In the genomic region with DNA sequence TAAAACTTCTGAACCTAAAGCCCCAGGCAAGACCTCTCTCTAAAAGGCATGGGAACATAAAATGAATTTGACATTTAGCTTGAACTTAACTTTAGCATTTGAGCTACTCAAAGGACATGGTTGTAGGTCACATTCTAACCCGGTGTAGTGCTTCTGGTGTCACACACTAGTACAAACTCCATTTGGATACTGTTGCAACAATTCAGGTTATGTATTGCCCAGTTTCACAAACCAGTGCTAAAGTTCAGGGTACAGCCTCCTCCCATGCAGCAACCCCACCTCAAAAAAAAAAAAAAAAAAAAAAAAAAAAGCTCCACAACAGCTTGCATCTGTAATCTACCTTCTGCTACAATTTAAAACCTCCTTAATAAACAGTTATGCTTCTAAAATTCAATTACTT, we compare ENCODE assay signal across 13 cellular contexts. TPM values are rescaled to one million over a fixed set of nuclear protein-coding genes. Genes with fewer than 3 reads are reported as not detected.
DNase-seq lines count a peak whose midpoint lies in the region; ATAC-seq and TF ChIP-seq lines count a peak whose summit lies in the region.
"Had no signal": no experiment of that assay in that cellular context is flagged by ENCODE, and none has a peak within 500 bp of the region (broad histone marks: within the 10 kb centered on the region; RNA-seq: fewer than 3 reads in every experiment).

No MANE protein-coding gene starts in this region.

- H3K9me3 ChIP-seq in CD4-positive, CD25-positive, alpha-beta regulatory T cell (ENCODE audit: control insufficient read depth in 2 of 2, low read length in 2 of 2): peaks cover 10 to 18% of the 10 kb centered on the region in 2 experiments
- peaks cover 6% of the 10 kb centered on the region; the same call in 1 of the 2 replicates for H3K9me3 ChIP-seq in Loucy (ENCODE audit: insufficient read depth, low read depth, low read length)
- peaks cover 0 to 9% (median 6%) of the 10 kb centered on the region in 3 experiments for H3K9me3 ChIP-seq in naive thymus-derived CD4-positive, alpha-beta T cell (ENCODE audit: control insufficient read depth in 2 of 3, low read length in 3 of 3)

- peak overlapping the region in 1 of 4 donors; percentile 24 for H3K4me3 Mint-ChIP-seq in CD4-positive, CD25-positive, alpha-beta regulatory T cell
- peak overlapping the region; percentile 14 to 63 (median 47) for H3K4me3 Mint-ChIP-seq in naive thymus-derived CD4-positive, alpha-beta T cell
- H3K4me3 Mint-ChIP-seq: activated CD4-positive, alpha-beta T cell treated with anti-CD3 and anti-CD28 coated beads, Interleukin-2, amount 10 ng/mL, durations not matched to agents 7 days and 5 days; neural progenitor cell had no signal

- H3K36me3 Mint-ChIP-seq in CD4-positive, CD25-positive, alpha-beta regulatory T cell: peaks cover 9% of the 10 kb centered on the region
- peaks cover 0 to 41% (median 10%) of the 10 kb centered on the region in 5 donors for H3K36me3 Mint-ChIP-seq in naive thymus-derived CD4-positive, alpha-beta T cell

- H3F3A ChIP-seq in Loucy (ENCODE audit: low read depth): 0 out of 2 replicates have a peak, but pooled peaks cover 3% of the 10 kb centered on the region

- peak overlapping the region; percentile 14 for H3K4me3 ChIP-seq in CD4-positive, CD25-positive, alpha-beta regulatory T cell (ENCODE audit: low read depth, low read length)
- H3K4me3 ChIP-seq in Loucy (ENCODE audit: low read length, poor library complexity, severe bottlenecking): peak overlapping the region; percentile 55
- H3K4me3 ChIP-seq in naive thymus-derived CD4-positive, alpha-beta T cell (ENCODE audit: low read length): no peak overlapping the region
- H3K4me3 ChIP-seq: neural progenitor cell had no signal

- peak overlapping the region; percentile 60 for H3K4me2 ChIP-seq in Loucy (ENCODE audit: low read depth, low read length, poor library complexity, severe bottlenecking)
- H3K4me2 ChIP-seq: neural progenitor cell had no signal

- DNase-seq in CD4-positive, CD25-positive, alpha-beta regulatory T cell: no peak
- no peak for DNase-seq in epithelial cell of prostate (ENCODE audit: low read depth, low spot score)
- DNase-seq in naive thymus-derived CD4-positive, alpha-beta T cell: no peak
- DNase-seq in AML-193 (lab: John Stamatoyannopoulos, UW): no peak
- DNase-seq in HUDEP-2 (lab: John Stamatoyannopoulos, UW; ENCODE audit: unreplicated experiment in 76 of 76): no peak
- DNase-seq in T1000 (lab: John Stamatoyannopoulos, UW): no peak
- DNase-seq: activated CD4-positive, alpha-beta T cell treated with anti-CD3 and anti-CD28 coated beads, Interleukin-2, amount 10 ng/mL, durations not matched to agents 7 days and 5 days; GOT3; stimulated activated naive CD4-positive, alpha-beta T cell had no signal

- no peak for TF ChIP-seq CTCF in Loucy (conservative IDR thresholded peaks at IDR 0.05; ENCODE audit: low read length)

- no peak overlapping the region for H3K27ac ChIP-seq in CD4-positive, CD25-positive, alpha-beta regulatory T cell (ENCODE audit: insufficient read depth, low read length, poor library complexity, severe bottlenecking)
- peak overlapping the region; percentile 99 for H3K27ac ChIP-seq in epithelial cell of prostate
- no peak overlapping the region for H3K27ac ChIP-seq in naive thymus-derived CD4-positive, alpha-beta T cell (ENCODE audit: low read depth, low read length)
- H3K27ac ChIP-seq: C4-2B, neural progenitor cell had no signal

- H2AFZ ChIP-seq in Loucy (ENCODE audit: low read length): no peak overlapping the region
- H2AFZ ChIP-seq: neural progenitor cell had no signal

- ATAC-seq in CD4-positive, CD25-positive, alpha-beta regulatory T cell (ENCODE audit: low read depth in 2 of 2): no peak
- no peak for ATAC-seq in naive thymus-derived CD4-positive, alpha-beta T cell
- ATAC-seq in HG03469 (IDR thresholded peaks at IDR 0.05; ENCODE audit: unreplicated experiment): no peak

- H3K36me3 ChIP-seq in CD4-positive, CD25-positive, alpha-beta regulatory T cell (ENCODE audit: control insufficient read depth, insufficient read depth, low read length): peaks cover 6% of the 10 kb centered on the region
- no peaks in the 10 kb centered on the region for H3K36me3 ChIP-seq in Loucy (ENCODE audit: insufficient read depth, low read length)
- no peaks in the 10 kb centered on the region for H3K36me3 ChIP-seq in naive thymus-derived CD4-positive, alpha-beta T cell (ENCODE audit: control insufficient read depth in 2 of 3, insufficient read depth in 3 of 3, low read length in 3 of 3)
- H3K36me3 ChIP-seq: neural progenitor cell had no signal

- H3K27me3 Mint-ChIP-seq in CD4-positive, CD25-positive, alpha-beta regulatory T cell: no peaks in the 10 kb centered on the region
- H3K27me3 Mint-ChIP-seq in naive thymus-derived CD4-positive, alpha-beta T cell: no peaks in the 10 kb centered on the region
- H3K27me3 Mint-ChIP-seq: activated CD4-positive, alpha-beta T cell treated with anti-CD3 and anti-CD28 coated beads, Interleukin-2, amount 10 ng/mL, durations not matched to agents 7 days and 5 days had no signal

- peak overlapping the region in 1 of 3 donors; percentile 32 for H3K27ac Mint-ChIP-seq in CD4-positive, CD25-positive, alpha-beta regulatory T cell
- peak overlapping the region in 8 of 9 donors; percentile 38 to 96 (median 64) for H3K27ac Mint-ChIP-seq in naive thymus-derived CD4-positive, alpha-beta T cell
- H3K27ac Mint-ChIP-seq: activated CD4-positive, alpha-beta T cell treated with anti-CD3 and anti-CD28 coated beads, Interleukin-2, amount 10 ng/mL, durations not matched to agents 7 days and 5 days; neural progenitor cell had no signal

- intact Hi-C loops in naive thymus-derived CD4-positive, alpha-beta T cell (cut with micrococcal nuclease): loop anchor here in 1 of 2 donors (1.0 kb wide), 1 partner anchor 9 kb away; no protein-coding TSS in a partner anchor

- H3K4me1 ChIP-seq in CD4-positive, CD25-positive, alpha-beta regulatory T cell (ENCODE audit: control insufficient read depth, insufficient read depth, low read length, poor library complexity, severe bottlenecking): peaks cover 51% of the 10 kb centered on the region
- H3K4me1 ChIP-seq in Loucy (ENCODE audit: insufficient read depth, low read length, poor library complexity, severe bottlenecking): peaks cover 45% of the 10 kb centered on the region
- peaks cover 23 to 37% of the 10 kb centered on the region in 2 donors for H3K4me1 ChIP-seq in naive thymus-derived CD4-positive, alpha-beta T cell (ENCODE audit: control insufficient read depth in 2 of 2, insufficient read depth in 2 of 2, low read length in 2 of 2)
- H3K4me1 ChIP-seq: neural progenitor cell had no signal

- H3K9me3 Mint-ChIP-seq in CD4-positive, CD25-positive, alpha-beta regulatory T cell: peaks cover 0 to 15% (median 6%) of the 10 kb centered on the region in 7 donors
- peaks cover 0 to 19% (median 11%) of the 10 kb centered on the region in 11 donors for H3K9me3 Mint-ChIP-seq in naive thymus-derived CD4-positive, alpha-beta T cell

- H3K79me2 ChIP-seq in Loucy (ENCODE audit: insufficient read depth, low read length): peaks cover 91% of the 10 kb centered on the region

- POLR2A ChIA-PET in naive thymus-derived CD4-positive, alpha-beta T cell (lab: Charles Lee): interaction anchor here (0.7 to 5.1 kb wide), 5 partner anchors 9 to 1790 kb away, joined by 3 to 32 read pairs (median 8); a partner anchor contains a TSS

- peak overlapping the region; percentile 31 for H3K9ac ChIP-seq in Loucy (ENCODE audit: low read depth, low read length, poor library complexity, severe bottlenecking)
- H3K9ac ChIP-seq: neural progenitor cell had no signal

- H4K20me1 ChIP-seq in Loucy (ENCODE audit: insufficient read depth, low read length, poor library complexity, severe bottlenecking): peaks cover 60% of the 10 kb centered on the region

- H3K9me2 ChIP-seq in Loucy (replicated peaks; ENCODE audit: low read depth, low read length): no peaks in the 10 kb centered on the region

- peaks cover 9 to 69% (median 46%) of the 10 kb centered on the region in 4 donors for H3K4me1 Mint-ChIP-seq in CD4-positive, CD25-positive, alpha-beta regulatory T cell
- H3K4me1 Mint-ChIP-seq in naive thymus-derived CD4-positive, alpha-beta T cell: peaks cover 43 to 68% (median 61%) of the 10 kb centered on the region in 7 donors
- H3K4me1 Mint-ChIP-seq: neural progenitor cell had no signal

- no peaks in the 10 kb centered on the region for H3K27me3 ChIP-seq in CD4-positive, CD25-positive, alpha-beta regulatory T cell (ENCODE audit: control insufficient read depth, insufficient read depth, low read length)
- no peaks in the 10 kb centered on the region for H3K27me3 ChIP-seq in Loucy (ENCODE audit: insufficient read depth, low read length, poor library complexity, severe bottlenecking)
- H3K27me3 ChIP-seq in naive thymus-derived CD4-positive, alpha-beta T cell (ENCODE audit: control insufficient read depth in 2 of 2, insufficient read depth in 2 of 2, low read length in 2 of 2): no peaks in the 10 kb centered on the region
- H3K27me3 ChIP-seq: neural progenitor cell had no signal

- CTCF ChIA-PET in naive thymus-derived CD4-positive, alpha-beta T cell (lab: Charles Lee): interaction anchor here (0.8 to 2.7 kb wide), 4 partner anchors 9 to 120 kb away, joined by 3 to 24 read pairs (median 6); no protein-coding TSS in a partner anchor

RNA-seq across cellular contexts. Expression of a gene that starts 7.8 kb away (rescaled TPM):
- 42.3 TPM for total RNA-seq in CD4-positive, CD25-positive, alpha-beta regulatory T cell
- polyA plus RNA-seq in CD4-positive, CD25-positive, alpha-beta regulatory T cell: 10 to 100 TPM in 1 of 4 donors, 1 to 10 TPM in 3; 6.7 to 10.3 (median 8.4) TPM
- total RNA-seq in naive thymus-derived CD4-positive, alpha-beta T cell: 10 to 100 TPM; 36.7 to 43.8 (median 38.8) TPM
- polyA plus RNA-seq in naive thymus-derived CD4-positive, alpha-beta T cell: 10 to 100 TPM in 1 of 2 donors, 1 to 10 TPM in 1; 9.7 to 10.7 TPM

RNA-seq across cellular contexts. Expression of a gene that starts 38.6 kb away (rescaled TPM):
- 1.6 TPM for total RNA-seq in CD4-positive, CD25-positive, alpha-beta regulatory T cell
- 1 to 10 TPM; 2.7 to 5.8 (median 4.0) TPM for polyA plus RNA-seq in CD4-positive, CD25-positive, alpha-beta regulatory T cell
- 10 to 100 TPM in 3 of 5 experiments, 1 to 10 TPM in 2; 5.2 to 13.0 (median 10.2) TPM for total RNA-seq in naive thymus-derived CD4-positive, alpha-beta T cell
- 1 to 10 TPM; 4.2 to 8.8 TPM for polyA plus RNA-seq in naive thymus-derived CD4-positive, alpha-beta T cell
